ENCODE assay signal across 8 cellular contexts in genomic region chr2:55616509-55617159, GRCh38. TPM values are rescaled to one million over a fixed set of nuclear protein-coding genes. Genes with fewer than 3 reads are reported as not detected.
DNase-seq lines count a peak whose midpoint lies in the region; ATAC-seq and TF ChIP-seq lines count a peak whose summit lies in the region.

No MANE protein-coding gene starts in this region.

- H3K4me1 Mint-ChIP-seq in activated T-cell treated with anti-CD3 and anti-CD28 coated beads, Interleukin-2, amount 50 U/mL, for 72 hours (ENCODE audit: low read depth) = peaks cover 33% of the 10 kb centered on the region

- H3K4me3 ChIP-seq in BJ (ENCODE audit: low read depth, low read length) (peak overlapping the region; percentile 97), fibroblast of pulmonary artery (replicated peaks; ENCODE audit: low read depth, low read length) (peak overlapping the region; percentile 90)

- no peaks in the 10 kb centered on the region for H3K9me3 Mint-ChIP-seq in activated T-cell treated with anti-CD3 and anti-CD28 coated beads, Interleukin-2, amount 50 U/mL, for 72 hours

- ATAC-seq in GM18868 (IDR thresholded peaks at IDR 0.05; ENCODE audit: unreplicated experiment) (peak; percentile 21), HG03175 (IDR thresholded peaks at IDR 0.05; ENCODE audit: unreplicated experiment) (peak; percentile 26), GM18858 (IDR thresholded peaks at IDR 0.05; ENCODE audit: unreplicated experiment) (no peak)
- peak; percentile 0 for ATAC-seq in activated T-cell treated with anti-CD3 and anti-CD28 coated beads, Interleukin-2, amount 50 U/mL, for 72 hours (replicated peaks in 1 of 2)

- peak; percentile 24 for DNase-seq in BJ (ENCODE audit: low read depth)
- DNase-seq in NCI-H774 (lab: John Stamatoyannopoulos, UW) = peak; percentile 52
- peak; percentile 24 to 40 for DNase-seq in activated T-cell treated with anti-CD3 and anti-CD28 coated beads, Interleukin-2, amount 50 U/mL, for 72 hours
- DNase-seq in fibroblast of pulmonary artery (ENCODE audit: low read depth) = peak; percentile 70
- peak; percentile 10 for DNase-seq in occipital lobe (lab: John Stamatoyannopoulos, UW)

- TF ChIP-seq CTCF in BJ (IDR thresholded peaks at IDR 0.05; ENCODE audit: insufficient read depth, low read depth, low read length) (no peak), fibroblast of pulmonary artery (IDR thresholded peaks at IDR 0.05; ENCODE audit: low read length, missing control alignments) (no peak)

- H3K27ac Mint-ChIP-seq in activated T-cell treated with anti-CD3 and anti-CD28 coated beads, Interleukin-2, amount 50 U/mL, for 72 hours = no peak overlapping the region

- H3K36me3 ChIP-seq in BJ (ENCODE audit: control insufficient read depth, insufficient read depth, low read length) = no peaks in the 10 kb centered on the region; the same call in 1 of the 2 replicates

- no peaks in the 10 kb centered on the region for H3K27me3 ChIP-seq in BJ (ENCODE audit: control insufficient read depth, insufficient read depth, low read length)

- POLR2A ChIA-PET in BJ (lab: Charles Lee) = interaction anchor here (0.6 kb wide), 1 partner anchor 187 kb away, joined by 6 read pairs; no protein-coding TSS in a partner anchor

- peaks cover 3 to 14% of the 10 kb centered on the region in 2 donors for H3K36me3 Mint-ChIP-seq in activated T-cell treated with anti-CD3 and anti-CD28 coated beads, Interleukin-2, amount 50 U/mL, for 72 hours (ENCODE audit: insufficient read depth in 2 of 2)

- no peak overlapping the region for H3K4me3 Mint-ChIP-seq in activated T-cell treated with anti-CD3 and anti-CD28 coated beads, Interleukin-2, amount 50 U/mL, for 72 hours

- H3K27me3 Mint-ChIP-seq in activated T-cell treated with anti-CD3 and anti-CD28 coated beads, Interleukin-2, amount 50 U/mL, for 72 hours (ENCODE audit: low read depth) = no peaks in the 10 kb centered on the region

- CTCF ChIA-PET in BJ (lab: Yijun Ruan, JAX) = no interaction called here

RNA-seq across cellular contexts. Expression of gene PPP4R3B, which starts 0.8 kb away (rescaled TPM):
- 9.8 and 24.8 TPM in 2 replicates for polyA plus RNA-seq in BJ (2011; rRNA removed)
- polyA minus RNA-seq in BJ (2011; rRNA and poly(A)+ RNA removed) = 14.4 and 16.5 TPM in 2 replicates
- total RNA-seq in activated T-cell treated with anti-CD3 and anti-CD28 coated beads, Interleukin-2, amount 50 U/mL, for 72 hours = 10 to 100 TPM; 80.8 TPM
- 120 TPM for total RNA-seq in occipital lobe

Comparison
In these comparisons a context has a peak if more than half of its experiments do, and no peak if none do; other contexts are left out.
1. DNase-seq: peak in every context shown above with its lines; median percentile 70 in fibroblast of pulmonary artery; 52 in NCI-H774; 32 in activated T-cell treated with anti-CD3 and anti-CD28 coated beads, Interleukin-2, amount 50 U/mL, for 72 hours; 24 in BJ; 10 in occipital lobe.